ENCODE assay signal across 1 cellular context in genomic region chr17:2177235-2177811, GRCh38.
TF ChIP-seq lines count a peak whose summit lies in the region.

No MANE protein-coding gene starts in this region.

TF ChIP-seq in HepG2, 621 proteins besides CTCF, POLR2A, EP300 and RAD21 (continued from another document and continues in another):
- TF ChIP-seq MLX (CRISPR knock-in tag; IDR thresholded peaks at IDR 0.05): 0 out of 2 replicates have a peak, but pooled peaks have one; percentile 8
- no peak for TF ChIP-seq ATRX (CRISPR knock-in tag; IDR thresholded peaks at IDR 0.05; ENCODE audit: borderline replicate concordance)
- TF ChIP-seq ZNF264 (CRISPR knock-in tag; IDR thresholded peaks at IDR 0.05): no peak
- no peak for TF ChIP-seq KDM2A (CRISPR knock-in tag; IDR thresholded peaks at IDR 0.05; ENCODE audit: borderline replicate concordance, low read depth)
- TF ChIP-seq SKIL (CRISPR knock-in tag; IDR thresholded peaks at IDR 0.05; ENCODE audit: borderline replicate concordance): no peak
- no peak for TF ChIP-seq KLF11 (CRISPR knock-in tag; IDR thresholded peaks at IDR 0.05)
- peak; percentile 71 for TF ChIP-seq ELF1 (CRISPR knock-in tag; IDR thresholded peaks at IDR 0.05)
- TF ChIP-seq SIX4 (CRISPR knock-in tag; IDR thresholded peaks at IDR 0.05): 0 out of 2 replicates have a peak, but pooled peaks have one; percentile 28
- TF ChIP-seq NR2C2 (CRISPR knock-in tag; IDR thresholded peaks at IDR 0.05; ENCODE audit: borderline replicate concordance): no peak
- TF ChIP-seq LRRFIP1 (CRISPR knock-in tag; conservative IDR thresholded peaks at IDR 0.05): no peak
- TF ChIP-seq TFAP4 (IDR thresholded peaks at IDR 0.05; ENCODE audit: borderline replicate concordance, low read depth): peak; percentile 75; the same call in 1 of the 2 replicates
- peak; percentile 33; the same call in 1 of the 2 replicates for TF ChIP-seq CEBPG (CRISPR knock-in tag; IDR thresholded peaks at IDR 0.05)
- peak; percentile 49; the same call in 1 of the 2 replicates for TF ChIP-seq ZGPAT (CRISPR knock-in tag; IDR thresholded peaks at IDR 0.05)
- peak; percentile 81; the same call in 1 of the 2 replicates for TF ChIP-seq RXRA (CRISPR knock-in tag; IDR thresholded peaks at IDR 0.05)
- TF ChIP-seq ZNF629 (CRISPR knock-in tag; conservative IDR thresholded peaks at IDR 0.05): 0 out of 2 replicates have a peak, but pooled peaks have one; percentile 19
- TF ChIP-seq MED1 (CRISPR knock-in tag; IDR thresholded peaks at IDR 0.05): peak; percentile 30; the same call in 1 of the 2 replicates
- TF ChIP-seq FOXO1 (CRISPR knock-in tag; IDR thresholded peaks at IDR 0.05): peak; percentile 25; the same call in 1 of the 2 replicates
- TF ChIP-seq SNAPC5 (CRISPR knock-in tag; IDR thresholded peaks at IDR 0.05; ENCODE audit: borderline replicate concordance): no peak
- no peak for TF ChIP-seq ZFP36 (IDR thresholded peaks at IDR 0.05; ENCODE audit: borderline replicate concordance, low read depth, low read length, partially characterized antibody)
- peak; percentile 59 for TF ChIP-seq ZNF781 (CRISPR knock-in tag; IDR thresholded peaks at IDR 0.05; ENCODE audit: borderline replicate concordance, not compliant biosample characterization)
- TF ChIP-seq SOX6 (IDR thresholded peaks at IDR 0.05): no peak
- TF ChIP-seq SOX6 (CRISPR knock-in tag; IDR thresholded peaks at IDR 0.05): peak; percentile 71
- TF ChIP-seq MYC (CRISPR knock-in tag; IDR thresholded peaks at IDR 0.05; ENCODE audit: borderline replicate concordance): no peak
- peak; percentile 29; the same call in 1 of the 2 replicates for TF ChIP-seq GABPB1 (CRISPR knock-in tag; IDR thresholded peaks at IDR 0.05)
- peak; percentile 60 for TF ChIP-seq KAT8 (CRISPR knock-in tag; IDR thresholded peaks at IDR 0.05)
- TF ChIP-seq RFXAP (CRISPR knock-in tag; IDR thresholded peaks at IDR 0.05; ENCODE audit: borderline replicate concordance): no peak
- TF ChIP-seq HDAC2 (CRISPR knock-in tag; IDR thresholded peaks at IDR 0.05): 0 out of 2 replicates have a peak, but pooled peaks have one; percentile 22
- no peak for TF ChIP-seq ZNF142 (CRISPR knock-in tag; IDR thresholded peaks at IDR 0.05)
- no peak for TF ChIP-seq ZNF740 (CRISPR knock-in tag; IDR thresholded peaks at IDR 0.05)
- TF ChIP-seq REPIN1 (CRISPR knock-in tag; IDR thresholded peaks at IDR 0.05; ENCODE audit: borderline replicate concordance, low read depth): no peak
- no peak for TF ChIP-seq ARHGAP35 (CRISPR knock-in tag; IDR thresholded peaks at IDR 0.05; ENCODE audit: borderline replicate concordance)
- TF ChIP-seq MED13 (CRISPR knock-in tag; IDR thresholded peaks at IDR 0.05): no peak
- TF ChIP-seq ISL2 (CRISPR knock-in tag; IDR thresholded peaks at IDR 0.05): 0 out of 2 replicates have a peak, but pooled peaks have one; percentile 33
- no peak for TF ChIP-seq ZBTB37 (CRISPR knock-in tag; IDR thresholded peaks at IDR 0.05)
- peak; percentile 52; the same call in 1 of the 2 replicates for TF ChIP-seq RCOR2 (CRISPR knock-in tag; IDR thresholded peaks at IDR 0.05)
- TF ChIP-seq PAXIP1 (CRISPR knock-in tag; conservative IDR thresholded peaks at IDR 0.05): peak; percentile 78
